In the genomic region with DNA sequence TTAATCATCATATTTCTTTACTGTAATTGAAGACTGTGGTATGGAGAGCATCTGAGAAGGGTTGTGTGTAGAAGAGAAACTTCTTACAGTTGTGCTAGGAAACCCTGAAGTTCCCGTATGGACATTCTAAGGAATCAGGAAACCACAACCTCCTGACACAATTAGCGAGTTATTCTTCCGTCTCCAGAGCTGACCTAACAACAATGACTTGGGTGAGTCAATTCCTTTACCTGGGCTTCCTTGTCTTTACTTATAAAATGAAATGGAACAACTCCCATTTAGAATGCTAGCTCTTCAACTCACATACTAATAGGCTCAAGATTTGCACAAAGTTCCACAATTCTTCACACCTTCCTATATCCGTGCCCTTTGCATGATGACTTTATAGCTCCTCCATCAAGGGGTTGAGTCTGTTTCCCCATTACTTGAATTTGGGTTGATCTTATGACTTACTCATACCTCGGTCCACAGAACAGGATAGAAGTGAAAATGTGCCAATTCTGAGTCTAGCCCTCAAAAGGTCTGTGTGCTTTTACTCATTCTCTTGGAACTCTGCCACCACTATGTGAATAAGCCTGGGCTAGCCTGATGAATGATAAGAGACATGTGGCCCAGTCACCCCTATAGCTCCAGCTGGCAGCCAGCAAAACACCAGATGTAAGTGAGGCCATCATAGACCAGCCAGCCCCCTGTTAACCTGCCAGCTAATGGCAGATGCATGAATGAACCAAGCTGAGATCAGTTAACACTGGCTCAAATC, we compare ENCODE assay signal across 14 cellular contexts.
A peak's percentile ranks its signal among the peaks of the same experiment; 100 is the strongest.
DNase-seq lines count a peak whose midpoint lies in the region; ATAC-seq, FAIRE-seq and TF ChIP-seq lines count a peak whose summit lies in the region.
"Had no signal": no experiment of that assay in that cellular context is flagged by ENCODE, and none has a peak within 500 bp of the region (broad histone marks: within the 10 kb centered on the region; RNA-seq: fewer than 3 reads in every experiment).

No MANE protein-coding gene starts in this region.

- no peaks in the 10 kb centered on the region for H3K27me3 ChIP-seq in MG63
- H3K27me3 ChIP-seq: adrenal gland, BLaER1 had no signal

- no peaks in the 10 kb centered on the region for H3K36me3 ChIP-seq in MG63
- H3K36me3 ChIP-seq: adrenal gland, BLaER1 had no signal

- no peak for TF ChIP-seq POLR2A in H54 (IDR thresholded peaks at IDR 0.05; ENCODE audit: low read depth, low read length)

- TF ChIP-seq CTCF in AG10803 (conservative IDR thresholded peaks at IDR 0.05; ENCODE audit: low read length) = no peak

- H3K9me3 ChIP-seq in MG63 = no peaks in the 10 kb centered on the region
- H3K9me3 ChIP-seq: adrenal gland, BLaER1 had no signal

- no peak overlapping the region for H3K4me3 ChIP-seq in AG10803 (ENCODE audit: low read length)
- no peak overlapping the region for H3K4me3 ChIP-seq in MG63
- H3K4me3 ChIP-seq: adrenal gland, BLaER1 had no signal

- no peak for FAIRE-seq in H54 (lab: Jason Lieb, UNC)

- DNase-seq in AG10803 (ENCODE audit: low read depth) (peak; percentile 50), MG63 (peak; percentile 97), SHP77 (lab: John Stamatoyannopoulos, UW) (peak; percentile 66 to 83), glomerular endothelial cell (ENCODE audit: extremely low read depth, low read depth, low spot score) (peak; percentile 84), NCI-H1417 treated with DMSO at 0.1 percent for 48 hours (lab: John Stamatoyannopoulos, UW) (no peak), H54 (ENCODE audit: insufficient read length, low spot score) (no peak)
- DNase-seq in stimulated activated CD4-positive, alpha-beta T cell treated with anti-CD3 and anti-CD28 coated beads, Interleukin-2, amount 100 ng/mL, for 48 hours = no peak
- DNase-seq: activated B cell treated with CpG ODN at 0.5 μM for 24 hours, adrenal gland, hippocampal formation, NCI-H2227 treated with DMSO at 0.1 percent for 48 hours, occipital lobe had no signal

- ATAC-seq in HG03175 (IDR thresholded peaks at IDR 0.05; ENCODE audit: unreplicated experiment) = no peak

Comparison
In these comparisons a context has a peak if more than half of its experiments do, and no peak if none do; other contexts are left out.
1. DNase-seq: peak in AG10803 (single experiment), MG63 (single experiment), SHP77 (2 of 2) and glomerular endothelial cell (single experiment); none in NCI-H1417 treated with DMSO at 0.1 percent for 48 hours (single experiment), H54 (single experiment) and stimulated activated CD4-positive, alpha-beta T cell treated with anti-CD3 and anti-CD28 coated beads, Interleukin-2, amount 100 ng/mL, for 48 hours (0 of 2).